ENCODE assay signal across 8 cellular contexts in the genomic region with DNA sequence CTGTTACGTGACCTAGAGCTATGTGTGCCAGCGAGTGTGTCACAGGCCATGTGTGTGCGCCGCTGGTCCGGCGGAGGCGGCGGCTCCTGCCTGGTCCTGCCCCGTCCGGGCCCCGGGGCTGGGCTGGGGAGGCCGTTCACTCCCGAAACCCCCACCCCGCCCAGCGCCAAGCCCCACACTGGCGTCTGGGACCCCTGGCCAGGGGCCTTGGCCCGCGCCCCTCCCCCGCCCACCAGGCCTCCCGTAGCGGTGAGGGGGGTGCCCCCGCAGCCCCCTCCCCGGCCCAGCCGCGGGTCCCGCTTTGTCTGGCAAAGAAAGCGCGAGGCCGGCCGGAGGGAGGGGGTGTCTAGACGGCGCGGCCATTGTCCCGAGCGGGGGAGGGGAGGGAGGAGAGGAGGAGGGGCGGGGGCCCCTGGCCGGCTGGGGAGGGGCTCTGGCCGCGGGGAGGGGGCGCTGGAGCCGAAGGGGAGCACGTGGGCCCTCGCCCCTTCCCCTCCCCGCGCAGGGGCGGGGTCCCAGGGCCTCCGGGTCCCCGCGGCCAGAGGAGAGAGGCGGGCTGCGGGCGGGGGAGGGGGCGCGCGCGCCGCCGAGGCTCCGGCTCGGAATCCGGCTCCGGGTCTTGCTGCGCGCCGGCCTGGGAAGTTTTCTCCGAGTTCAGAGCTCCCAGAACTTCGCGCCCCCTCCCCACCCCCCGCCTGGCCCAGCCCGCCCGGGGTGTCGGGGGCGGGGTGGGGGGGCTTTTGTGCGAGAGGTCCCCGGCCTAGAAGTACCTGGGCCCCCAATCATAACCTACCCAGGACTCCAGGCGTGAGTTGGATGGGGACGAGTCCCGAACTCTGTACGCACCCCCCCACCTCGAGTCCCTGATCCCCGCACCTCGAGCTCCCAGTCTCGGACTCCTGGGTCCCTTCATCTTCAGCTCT. TPM values are rescaled to one million over a fixed set of nuclear protein-coding genes. Genes with fewer than 3 reads are reported as not detected.
DNase-seq lines count a peak whose midpoint lies in the region; ATAC-seq and TF ChIP-seq lines count a peak whose summit lies in the region.

No MANE protein-coding gene starts in this region.

- TF ChIP-seq CTCF in heart right ventricle (IDR thresholded peaks at IDR 0.05) = no peak

- peaks cover 0 to 37% (median 12%) of the 10 kb centered on the region in 9 donors for H3K4me1 ChIP-seq in heart right ventricle

- H3K4me3 ChIP-seq in heart right ventricle = peak overlapping the region; percentile 28 to 66 (median 54)
- peak overlapping the region; percentile 80 for H3K4me3 ChIP-seq in skeletal muscle cell (ENCODE audit: low read depth, low read length)

- H3K36me3 Mint-ChIP-seq in T-cell = no peaks in the 10 kb centered on the region

- no peaks in the 10 kb centered on the region for H3K9me3 ChIP-seq in heart right ventricle

- H3K4me1 Mint-ChIP-seq in T-cell = peaks cover 16 to 31% (median 17%) of the 10 kb centered on the region in 3 donors

- H3K4me3 Mint-ChIP-seq in T-cell = peak overlapping the region; percentile 52 to 75 (median 57)

- peaks cover 39 to 63% of the 10 kb centered on the region in 2 donors for H3K27me3 Mint-ChIP-seq in T-cell

- no peak overlapping the region for H3K27ac Mint-ChIP-seq in T-cell

- peak overlapping the region; percentile 65 to 88 (median 80) for H3K27ac ChIP-seq in heart right ventricle

- 6 to 8% methylated on average over 38 to 77 of the region's 83 CpGs for WGBS in heart right ventricle, 2 donors

- CTCF ChIA-PET in T-cell (lab: Charles Lee) = no interaction called here

- intact Hi-C loops in heart right ventricle (cut with DNase I) = loop anchor here in 1 of 10 donors (5.0 kb wide), 1 partner anchor 52 kb away; no protein-coding TSS in a partner anchor

- peaks cover 0 to 7% (median 0%) of the 10 kb centered on the region in 9 donors for H3K36me3 ChIP-seq in heart right ventricle

- H3K9me3 Mint-ChIP-seq in T-cell = no peaks in the 10 kb centered on the region

- POLR2A ChIA-PET in T-cell (lab: Charles Lee) = no interaction called here

- DNase-seq in GM03348 (ENCODE audit: low spot score) (peak; percentile 78), T-cell (no peak), heart right ventricle (no peak), skeletal muscle cell (ENCODE audit: low read depth) (no peak), NCI-H510A (lab: John Stamatoyannopoulos, UW) (no peak), kidney tubule cell (ENCODE audit: low spot score) (no peak), COLO829 (ENCODE audit: low spot score) (no peak)

- peaks cover 5 to 76% (median 58%) of the 10 kb centered on the region in 7 donors for H3K27me3 ChIP-seq in heart right ventricle

- ATAC-seq in T-cell (replicated peaks in 1 of 4) (peak in 1 of 4 experiments; percentile 11), heart right ventricle (peak in 3 of 8 donors; percentile 9 to 26 (median 23)), HG03442 (IDR thresholded peaks at IDR 0.05; ENCODE audit: unreplicated experiment) (no peak)

RNA-seq across cellular contexts. Expression of a gene that starts 0.9 kb away (rescaled TPM):
- under 1 TPM in 4 of 5 donors, not detected in 1; 0.16 to 0.85 (median 0.48) TPM for total RNA-seq in T-cell
- 10 to 100 TPM; 21.4 to 45.5 (median 35.3) TPM for total RNA-seq in heart right ventricle
- polyA plus RNA-seq in heart right ventricle = 10 to 100 TPM; 18.7 to 21.9 TPM

RNA-seq across cellular contexts. Expression of a gene that starts 32.3 kb away (rescaled TPM):
- total RNA-seq in T-cell (under 1 TPM in 1 of 5 donors, not detected in 4; 0.23 TPM), heart right ventricle (under 1 TPM in 5 of 10 donors, not detected in 5; 0.15 to 0.32 (median 0.17) TPM)
- polyA plus RNA-seq in heart right ventricle = under 1 TPM in 1 of 2 donors, not detected in 1; 0.20 TPM

Comparison
In these comparisons a context has a peak if more than half of its experiments do, and no peak if none do; other contexts are left out.
1. RNA of a gene that starts 0.9 kb away (total RNA-seq): 21.4 to 45.5 TPM in heart right ventricle; 0.16 to 0.85 TPM in T-cell; every median in the first group is over 10 times any median in the second.